Comparison of ENCODE assay signal across 16 cellular contexts in the genomic region with DNA sequence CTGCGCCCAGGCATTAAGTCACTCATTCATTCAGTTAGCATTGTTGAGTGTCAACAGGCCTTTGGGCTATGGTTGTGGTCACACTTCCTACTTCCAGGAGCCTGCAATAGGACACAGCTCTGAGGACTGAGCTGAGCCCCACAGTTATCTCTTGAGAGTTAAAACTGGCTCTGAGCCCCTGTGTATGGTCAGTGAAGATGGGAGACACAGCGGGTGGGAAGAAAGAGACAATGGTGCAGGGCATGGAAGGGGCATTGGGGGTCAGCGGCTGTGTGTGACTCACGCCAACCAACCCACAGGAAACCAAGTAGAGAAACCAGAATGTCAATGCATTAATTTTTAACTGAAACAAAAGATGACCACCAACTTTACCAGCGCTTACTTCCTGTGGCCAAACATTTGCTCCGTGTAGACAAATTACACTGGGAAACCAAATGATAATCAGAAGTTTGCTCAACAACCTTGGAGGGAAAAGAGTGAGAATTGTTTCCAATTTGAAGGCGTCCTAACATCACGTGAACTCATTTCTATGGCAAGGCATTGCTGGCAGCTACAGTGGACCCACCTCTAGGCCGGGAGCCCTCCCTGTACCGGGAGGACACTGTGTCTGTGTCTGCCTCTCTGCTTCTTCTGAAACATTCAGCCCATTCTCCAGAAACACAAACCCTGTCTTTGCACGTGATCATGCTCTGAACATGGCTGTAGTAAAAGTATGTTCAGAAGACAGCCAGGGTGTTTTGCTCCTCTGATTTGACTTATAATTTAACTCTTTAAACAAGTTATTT.
A peak's percentile ranks its signal among the peaks of the same experiment; 100 is the strongest.
DNase-seq lines count a peak whose midpoint lies in the region; ATAC-seq and TF ChIP-seq lines count a peak whose summit lies in the region.
"Had no signal": no experiment of that assay in that cellular context is flagged by ENCODE, and none has a peak within 500 bp of the region (broad histone marks: within the 10 kb centered on the region; RNA-seq: fewer than 3 reads in every experiment).

No MANE protein-coding gene starts in this region.

- H3K4me3 ChIP-seq in NB4 (ENCODE audit: low read depth, low read length) = no peak overlapping the region
- H3K4me3 ChIP-seq: adrenal gland, gastroesophageal sphincter, stomach had no signal

- peaks cover 63 to 65% of the 10 kb centered on the region in 2 donors for H3K4me1 Mint-ChIP-seq in natural killer cell treated with Interleukin-12 subunit alpha and Interleukin-12 subunit beta and Interleukin-15 and Interleukin-18, amount 100 ng/mL, for 72 hours (ENCODE audit: low read depth in 2 of 2)
- peaks cover 44% of the 10 kb centered on the region for H3K4me1 Mint-ChIP-seq in activated T-helper 2 cell treated with anti-CD3 and anti-CD28 coated beads, Interferon-gamma antibody, Interleukin-2, Interleukin-4, amounts not matched to agents 10 μg/mL and 5 μg/mL and 100 μg/mL, durations not matched to agents 14 hours and 24 hours and 36 hours (ENCODE audit: low read depth)

- TF ChIP-seq CTCF in NB4 (IDR thresholded peaks at IDR 0.05; ENCODE audit: low read depth, low read length) = no peak

- TF ChIP-seq POLR2A in NB4 (IDR thresholded peaks at IDR 0.05; ENCODE audit: extremely low read depth, insufficient read length) = no peak

- H3K36me3 Mint-ChIP-seq in natural killer cell treated with Interleukin-12 subunit alpha and Interleukin-12 subunit beta and Interleukin-15 and Interleukin-18, amount 100 ng/mL, for 72 hours = peaks cover 9% of the 10 kb centered on the region
- H3K36me3 Mint-ChIP-seq in activated T-helper 2 cell treated with anti-CD3 and anti-CD28 coated beads, Interferon-gamma antibody, Interleukin-2, Interleukin-4, amounts not matched to agents 10 μg/mL and 5 μg/mL and 100 μg/mL, durations not matched to agents 14 hours and 24 hours and 36 hours (ENCODE audit: low read depth) = peaks cover 17% of the 10 kb centered on the region

- intact Hi-C loops in activated T-helper 2 cell treated with anti-CD3 and anti-CD28 coated beads, Interferon-gamma antibody, Interleukin-2, Interleukin-4, amounts not matched to agents 10 μg/mL and 5 μg/mL and 100 μg/mL, durations not matched to agents 14 hours and 24 hours and 36 hours (cut with micrococcal nuclease) = no loop called here

- ATAC-seq in GM18907 (IDR thresholded peaks at IDR 0.05; ENCODE audit: unreplicated experiment) (peak; percentile 75), HG02642 (IDR thresholded peaks at IDR 0.05; ENCODE audit: poor library complexity, unreplicated experiment) (peak; percentile 49), HG02973 (IDR thresholded peaks at IDR 0.05; ENCODE audit: unreplicated experiment) (no peak)
- peak; percentile 44 to 55 for ATAC-seq in natural killer cell treated with Interleukin-12 subunit alpha and Interleukin-12 subunit beta and Interleukin-15 and Interleukin-18, amount 100 ng/mL, for 72 hours
- ATAC-seq: gastroesophageal sphincter, left ventricle myocardium superior had no signal

- H3K4me3 Mint-ChIP-seq in natural killer cell treated with Interleukin-12 subunit alpha and Interleukin-12 subunit beta and Interleukin-15 and Interleukin-18, amount 100 ng/mL, for 72 hours = peak overlapping the region; percentile 72
- no peak overlapping the region for H3K4me3 Mint-ChIP-seq in activated T-helper 2 cell treated with anti-CD3 and anti-CD28 coated beads, Interferon-gamma antibody, Interleukin-2, Interleukin-4, amounts not matched to agents 10 μg/mL and 5 μg/mL and 100 μg/mL, durations not matched to agents 14 hours and 24 hours and 36 hours (ENCODE audit: low read depth)
- H3K4me3 Mint-ChIP-seq: activated CD4-positive, alpha-beta memory T cell treated with anti-CD3 and anti-CD28 coated beads, Interleukin-2, amount 10 ng/mL, durations not matched to agents 7 days and 5 days had no signal

- DNase-seq in NB4 (ENCODE audit: low read depth) (peak; percentile 91), midbrain (lab: John Stamatoyannopoulos, UW) (no peak)
- DNase-seq in natural killer cell treated with Interleukin-12 subunit alpha and Interleukin-12 subunit beta and Interleukin-15 and Interleukin-18, amount 100 ng/mL, for 72 hours (ENCODE audit: low spot score) = no peak
- no peak for DNase-seq in activated T-helper 2 cell treated with anti-CD3 and anti-CD28 coated beads, Interferon-gamma antibody, Interleukin-2, Interleukin-4, amounts not matched to agents 10 μg/mL and 5 μg/mL and 100 μg/mL, durations not matched to agents 14 hours and 24 hours and 36 hours (ENCODE audit: low spot score)
- DNase-seq: activated CD4-positive, alpha-beta memory T cell treated with anti-CD3 and anti-CD28 coated beads, Interleukin-2, amount 10 ng/mL, durations not matched to agents 7 days and 5 days; DMS79 treated with DMSO at 0.1 percent for 48 hours; effector CD4-positive, alpha-beta T cell; HCEC 1CT; left ventricle myocardium superior; NCI-H1694 treated with DMSO at 0.1 percent for 48 hours; stomach had no signal

- no peaks in the 10 kb centered on the region for H3K27me3 Mint-ChIP-seq in natural killer cell treated with Interleukin-12 subunit alpha and Interleukin-12 subunit beta and Interleukin-15 and Interleukin-18, amount 100 ng/mL, for 72 hours
- H3K27me3 Mint-ChIP-seq in activated T-helper 2 cell treated with anti-CD3 and anti-CD28 coated beads, Interferon-gamma antibody, Interleukin-2, Interleukin-4, amounts not matched to agents 10 μg/mL and 5 μg/mL and 100 μg/mL, durations not matched to agents 14 hours and 24 hours and 36 hours (ENCODE audit: low read depth) = no peaks in the 10 kb centered on the region
- H3K27me3 Mint-ChIP-seq: activated CD4-positive, alpha-beta memory T cell treated with anti-CD3 and anti-CD28 coated beads, Interleukin-2, amount 10 ng/mL, durations not matched to agents 7 days and 5 days had no signal

- H3K9me3 Mint-ChIP-seq in natural killer cell treated with Interleukin-12 subunit alpha and Interleukin-12 subunit beta and Interleukin-15 and Interleukin-18, amount 100 ng/mL, for 72 hours = no peaks in the 10 kb centered on the region
- H3K9me3 Mint-ChIP-seq in activated T-helper 2 cell treated with anti-CD3 and anti-CD28 coated beads, Interferon-gamma antibody, Interleukin-2, Interleukin-4, amounts not matched to agents 10 μg/mL and 5 μg/mL and 100 μg/mL, durations not matched to agents 14 hours and 24 hours and 36 hours = peaks cover 16% of the 10 kb centered on the region

- peak overlapping the region; percentile 84 for H3K27ac Mint-ChIP-seq in natural killer cell treated with Interleukin-12 subunit alpha and Interleukin-12 subunit beta and Interleukin-15 and Interleukin-18, amount 100 ng/mL, for 72 hours
- H3K27ac Mint-ChIP-seq in activated T-helper 2 cell treated with anti-CD3 and anti-CD28 coated beads, Interferon-gamma antibody, Interleukin-2, Interleukin-4, amounts not matched to agents 10 μg/mL and 5 μg/mL and 100 μg/mL, durations not matched to agents 14 hours and 24 hours and 36 hours = no peak overlapping the region
